ENCODE assay signal across 7 cellular contexts in the genomic region with DNA sequence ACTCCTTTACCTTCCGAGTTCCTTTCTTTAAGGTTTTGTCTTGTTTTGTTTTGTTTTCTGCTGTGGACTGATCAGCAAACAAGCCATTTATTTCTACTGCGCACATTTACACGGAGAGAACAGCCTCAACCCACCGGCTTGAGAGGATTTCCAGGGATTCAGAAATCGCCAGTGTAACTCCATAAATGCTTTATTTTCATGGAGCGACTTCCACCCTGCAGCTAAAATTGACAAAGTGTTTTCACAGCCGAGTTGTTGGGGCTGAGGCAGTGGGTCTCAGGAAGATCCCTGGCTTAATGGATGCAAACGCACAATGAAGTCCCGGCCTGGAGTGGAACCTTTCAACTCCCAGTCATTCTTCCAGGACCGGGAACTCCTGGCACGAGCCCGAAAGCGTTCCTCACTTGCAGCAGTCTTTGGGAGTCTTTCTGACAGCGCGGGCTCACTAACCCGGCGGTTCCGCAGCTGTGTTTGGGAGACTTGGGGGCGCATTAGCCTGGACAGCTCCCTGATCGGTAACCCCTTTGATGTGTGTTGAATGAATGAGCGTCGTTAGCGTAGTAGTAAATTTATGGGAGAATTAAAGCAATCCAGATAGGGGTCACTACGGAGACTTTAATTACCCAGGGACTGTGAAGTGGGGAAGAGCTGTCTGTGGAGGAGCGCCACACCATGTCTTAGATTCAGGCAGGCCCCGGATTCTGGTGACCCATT. TPM values are rescaled to one million over a fixed set of nuclear protein-coding genes. Genes with fewer than 3 reads are reported as not detected.
A peak's percentile ranks its signal among the peaks of the same experiment; 100 is the strongest.
DNase-seq lines count a peak whose midpoint lies in the region; ATAC-seq and TF ChIP-seq lines count a peak whose summit lies in the region.

No MANE protein-coding gene starts in this region.

- no peak for TF ChIP-seq CTCF in right lobe of liver (IDR thresholded peaks at IDR 0.05)
- no peak for TF ChIP-seq CTCF in thyroid gland (IDR thresholded peaks at IDR 0.05)

- peak; percentile 60 for DNase-seq in cerebellar cortex (ENCODE audit: low spot score)
- peak; percentile 39 to 67 (median 60) for DNase-seq in right lobe of liver
- peak; percentile 35 to 40 for DNase-seq in thyroid gland
- DNase-seq in activated effector memory CD4-positive, alpha-beta T cell treated with anti-CD3 and anti-CD28 coated beads, Interleukin-2, amount 50 U/mL, for 16 hours: no peak

- peak; percentile 20 for ATAC-seq in GM18867 (IDR thresholded peaks at IDR 0.05; ENCODE audit: unreplicated experiment)
- ATAC-seq in right lobe of liver: peak; percentile 6 to 12 (median 6)
- ATAC-seq in GM21367 (IDR thresholded peaks at IDR 0.05; ENCODE audit: unreplicated experiment): no peak

- no peak for TF ChIP-seq POLR2A in right lobe of liver (IDR thresholded peaks at IDR 0.05)
- no peak for TF ChIP-seq POLR2A in thyroid gland (IDR thresholded peaks at IDR 0.05)

- H3K36me3 ChIP-seq in HUES64 (ENCODE audit: insufficient read depth, low read length): no peaks in the 10 kb centered on the region
- H3K36me3 ChIP-seq in right lobe of liver: no peaks in the 10 kb centered on the region
- no peaks in the 10 kb centered on the region for H3K36me3 ChIP-seq in thyroid gland

- H3K9me3 ChIP-seq in HUES64 (ENCODE audit: insufficient read depth, low read depth, low read length) (no peaks in the 10 kb centered on the region), right lobe of liver (no peaks in the 10 kb centered on the region), thyroid gland (no peaks in the 10 kb centered on the region)

- H3K27ac ChIP-seq in HUES64 (ENCODE audit: low read depth, low read length) (no peak overlapping the region), right lobe of liver (peak overlapping the region; percentile 31 to 74 (median 63)), thyroid gland (no peak overlapping the region)

- no peak overlapping the region for H3K9ac ChIP-seq in HUES64 (ENCODE audit: low read depth, low read length)

- H3K4me1 ChIP-seq in HUES64 (ENCODE audit: insufficient read depth, low read length): no peaks in the 10 kb centered on the region; the same call in 1 of the 2 replicates
- H3K4me1 ChIP-seq in right lobe of liver: peaks cover 0 to 47% (median 14%) of the 10 kb centered on the region in 4 donors
- peaks cover 0 to 10% of the 10 kb centered on the region in 2 donors for H3K4me1 ChIP-seq in thyroid gland

- peak overlapping the region; percentile 57 for H3K4me3 ChIP-seq in HUES64 (ENCODE audit: low read length)
- peak overlapping the region; percentile 38 to 88 (median 63) for H3K4me3 ChIP-seq in right lobe of liver
- H3K4me3 ChIP-seq in thyroid gland (replicated peaks in 1 of 3): peak overlapping the region in 2 of 3 donors; percentile 24 to 43

- intact Hi-C loops in right lobe of liver (cut with DNase I): no loop called here
- intact Hi-C loops in thyroid gland (cut with DNase I): no loop called here

- H3K27me3 ChIP-seq in HUES64 (ENCODE audit: insufficient read depth, low read length) (peaks cover 76% of the 10 kb centered on the region), right lobe of liver (no peaks in the 10 kb centered on the region), thyroid gland (no peaks in the 10 kb centered on the region)

- 5% methylated on average over 25 of the region's 26 CpGs for WGBS in HUES64
- WGBS in right lobe of liver (ENCODE audit: insufficient coverage, low coverage, low lambda C conversion rate, missing lambda C conversion rate): 13% methylated on average over 25 of the region's 26 CpGs
- 14 to 18% methylated on average over 20 to 26 of the region's 26 CpGs for WGBS in thyroid gland, 2 donors

RNA-seq across cellular contexts. Expression of a gene that starts 0.8 kb away (rescaled TPM):
- polyA plus RNA-seq in HUES64 (2013, experiment 1 of 2): 1.00 TPM
- polyA plus RNA-seq in HUES64 (2013, experiment 2 of 2): 1.5 TPM
- 10 to 100 TPM; 14.3 to 23.2 (median 19.0) TPM for total RNA-seq in right lobe of liver
- 1 to 10 TPM; 1.6 to 7.1 (median 3.6) TPM for total RNA-seq in thyroid gland

Comparison
In these comparisons a context has a peak if more than half of its experiments do, and no peak if none do; other contexts are left out.
1. H3K27ac ChIP-seq: peak in right lobe of liver (3 of 3); none in HUES64 (single experiment) and thyroid gland (0 of 3).
2. Peak in every context shown above with its lines, with median percentiles within 50 percentile points of each other: H3K4me3 ChIP-seq.